Comparison of ENCODE assay signal across 8 cellular contexts in genomic region chr5:159207616-159208507, GRCh38. TPM values are rescaled to one million over a fixed set of nuclear protein-coding genes. Genes with fewer than 3 reads are reported as not detected.
DNase-seq lines count a peak whose midpoint lies in the region; ATAC-seq, FAIRE-seq and TF ChIP-seq lines count a peak whose summit lies in the region.

No MANE protein-coding gene starts in this region.

- H3K27me3 Mint-ChIP-seq in T-helper 2 cell treated with Interferon-gamma antibody and Interleukin-4, amounts not matched to agents 5 μg/mL and 100 μg/mL, for 36 hours (ENCODE audit: low read depth): no peaks in the 10 kb centered on the region

- H3K4me1 ChIP-seq in ascending aorta: peaks cover 3 to 28% of the 10 kb centered on the region in 2 donors
- H3K4me1 ChIP-seq in aorta (ENCODE audit: control insufficient read depth in 1 of 2, insufficient read depth in 2 of 2, low read length in 2 of 2): no peaks in the 10 kb centered on the region

- H3K4me1 Mint-ChIP-seq in T-helper 2 cell treated with Interferon-gamma antibody and Interleukin-4, amounts not matched to agents 5 μg/mL and 100 μg/mL, for 36 hours (ENCODE audit: low read depth): peaks cover 66% of the 10 kb centered on the region

- TF ChIP-seq CTCF in ascending aorta (IDR thresholded peaks at IDR 0.05): no peak

- H3K27ac ChIP-seq in ascending aorta (peak overlapping the region; percentile 79 to 97), aorta (ENCODE audit: low read depth in 1 of 2, low read length in 2 of 2) (peak overlapping the region; percentile 45 to 91)

- H3K9me3 ChIP-seq in ascending aorta: no peaks in the 10 kb centered on the region
- H3K9me3 ChIP-seq in aorta (ENCODE audit: control insufficient read depth, low read length): no peaks in the 10 kb centered on the region

- peaks cover 30% of the 10 kb centered on the region for H3K36me3 Mint-ChIP-seq in T-helper 2 cell treated with Interferon-gamma antibody and Interleukin-4, amounts not matched to agents 5 μg/mL and 100 μg/mL, for 36 hours (ENCODE audit: low read depth)

- DNase-seq in GM12892 (ENCODE audit: insufficient read length) (peak; percentile 29), NCI-H128 (lab: John Stamatoyannopoulos, UW; ENCODE audit: unreplicated experiment) (peak; percentile 7), ascending aorta (ENCODE audit: low spot score in 2 of 2) (peak; percentile 23 to 88), hepatic stellate cell (ENCODE audit: low spot score) (peak; percentile 67), renal cortical epithelial cell (ENCODE audit: low read depth) (peak; percentile 71), aorta (peak; percentile 88 to 90)
- peak; percentile 74 for DNase-seq in T-helper 2 cell treated with Interferon-gamma antibody and Interleukin-4, amounts not matched to agents 5 μg/mL and 100 μg/mL, for 36 hours (ENCODE audit: low spot score)

- intact Hi-C loops in ascending aorta (cut with DNase I) (loop anchor here (2.0 to 5.0 kb wide), 3 partner anchors 29 to 1351 kb away; partner anchors contain the start of gene CLINT1), aorta (cut with DNase I) (loop anchor here (5.0 kb wide), 1 partner anchor 54 kb away; the partner anchor contains the start of gene UBLCP1 (in 2 of the 2))

- peak overlapping the region; percentile 99 for H3K27ac Mint-ChIP-seq in T-helper 2 cell treated with Interferon-gamma antibody and Interleukin-4, amounts not matched to agents 5 μg/mL and 100 μg/mL, for 36 hours

- H3K4me3 Mint-ChIP-seq in T-helper 2 cell treated with Interferon-gamma antibody and Interleukin-4, amounts not matched to agents 5 μg/mL and 100 μg/mL, for 36 hours: peak overlapping the region; percentile 95

- ATAC-seq in HG02623 (IDR thresholded peaks at IDR 0.05; ENCODE audit: unreplicated experiment): peak; percentile 45
- ATAC-seq in aorta (ENCODE audit: low FRiP score): peak; percentile 85

- peak; percentile 58 for TF ChIP-seq POLR2A in GM12892 (IDR thresholded peaks at IDR 0.05; ENCODE audit: low read depth, low read length)

- no peaks in the 10 kb centered on the region for H3K9me3 Mint-ChIP-seq in T-helper 2 cell treated with Interferon-gamma antibody and Interleukin-4, amounts not matched to agents 5 μg/mL and 100 μg/mL, for 36 hours

- peak; percentile 92 for FAIRE-seq in GM12892 (lab: Jason Lieb, UNC)

- H3K4me3 ChIP-seq in ascending aorta: peak overlapping the region; percentile 94 to 100
- peak overlapping the region; percentile 76 to 84 for H3K4me3 ChIP-seq in aorta (ENCODE audit: low read length in 2 of 2)

- no peaks in the 10 kb centered on the region for H3K36me3 ChIP-seq in ascending aorta
- H3K36me3 ChIP-seq in aorta (ENCODE audit: control insufficient read depth in 1 of 2, insufficient read depth in 2 of 2, low read length in 1 of 2): no peaks in the 10 kb centered on the region

- WGBS in aorta, 2 donors: 0% methylated on average over 36 of the region's 36 CpGs

- H3K27me3 ChIP-seq in ascending aorta: no peaks in the 10 kb centered on the region
- H3K27me3 ChIP-seq in aorta (ENCODE audit: control insufficient read depth in 1 of 2, insufficient read depth in 2 of 2, low read length in 1 of 2): no peaks in the 10 kb centered on the region

RNA-seq across cellular contexts. Expression of gene RNF145, which starts 1.5 kb away (rescaled TPM):
- 38.1 TPM for polyA plus RNA-seq in GM12892 (2012; ENCODE audit: missing spikeins)
- total RNA-seq in ascending aorta (47.8 TPM), renal cortical epithelial cell (48.1 and 76.4 TPM in 2 replicates), aorta (10 to 100 TPM; 44.8 to 67.8 TPM)
- polyA plus RNA-seq in aorta: 10 to 100 TPM; 17.9 to 44.2 TPM

RNA-seq across cellular contexts. Expression of gene UBLCP1, which starts 55.2 kb away (rescaled TPM):
- 31.0 TPM for polyA plus RNA-seq in GM12892 (2012; ENCODE audit: missing spikeins)
- total RNA-seq in ascending aorta (11.0 TPM), renal cortical epithelial cell (22.2 and 25.3 TPM in 2 replicates), aorta (10 to 100 TPM; 20.0 to 23.5 TPM)
- 10 to 100 TPM; 17.9 to 22.2 TPM for polyA plus RNA-seq in aorta

Comparison
In these comparisons a context has a peak if more than half of its experiments do, and no peak if none do; other contexts are left out.
1. Peak in every context shown above with its lines: DNase-seq, ATAC-seq, H3K4me3 ChIP-seq and H3K27ac ChIP-seq.
2. DNase-seq: peak in every context shown above with its lines; median percentile 89 in aorta; 74 in T-helper 2 cell treated with Interferon-gamma antibody and Interleukin-4, amounts not matched to agents 5 μg/mL and 100 μg/mL, for 36 hours; 71 in renal cortical epithelial cell; 67 in hepatic stellate cell; 56 in ascending aorta; 29 in GM12892; 7 in NCI-H128.